Comparison of ENCODE assay signal across 11 cellular contexts in the genomic region with DNA sequence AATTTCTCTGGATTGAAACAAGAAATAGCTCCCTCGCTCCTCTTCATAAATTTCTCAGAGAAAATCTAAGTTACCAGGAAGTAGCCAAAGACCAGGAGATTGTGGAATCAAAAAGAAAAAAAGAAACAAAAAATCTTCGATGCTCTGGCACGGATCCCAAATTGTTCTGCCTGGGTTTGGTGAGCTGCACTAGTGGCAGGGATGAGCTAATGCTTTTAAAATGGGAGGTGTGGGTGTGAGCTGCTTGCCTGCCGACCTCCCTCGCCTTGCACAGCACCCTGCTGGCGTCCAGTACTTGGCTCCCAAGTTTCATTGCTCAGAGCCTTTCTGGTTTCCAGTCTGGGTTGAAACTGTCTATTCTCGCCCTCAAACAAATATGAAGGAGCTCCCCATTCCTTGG. TPM values are rescaled to one million over a fixed set of nuclear protein-coding genes. Genes with fewer than 3 reads are reported as not detected.
DNase-seq lines count a peak whose midpoint lies in the region; TF ChIP-seq lines count a peak whose summit lies in the region.
"Had no signal": no experiment of that assay in that cellular context is flagged by ENCODE, and none has a peak within 500 bp of the region (broad histone marks: within the 10 kb centered on the region; RNA-seq: fewer than 3 reads in every experiment).

No MANE protein-coding gene starts in this region.

- H3K9me3 Mint-ChIP-seq in endothelial cell (ENCODE audit: unreplicated experiment): no peaks in the 10 kb centered on the region
- no peaks in the 10 kb centered on the region for H3K9me3 Mint-ChIP-seq in mesothelial cell of epicardium
- H3K9me3 Mint-ChIP-seq in type B pancreatic cell: no peaks in the 10 kb centered on the region

- DNase-seq in OCI-M1 (lab: John Stamatoyannopoulos, UW): peak; percentile 46
- no peak for DNase-seq in endothelial cell (ENCODE audit: low spot score)
- no peak for DNase-seq in mesothelial cell of epicardium (ENCODE audit: low spot score in 2 of 2, unreplicated experiment in 2 of 2)
- DNase-seq in type B pancreatic cell (ENCODE audit: extremely low spot score, unreplicated experiment): no peak
- DNase-seq in NCI-H1092 treated with DMSO at 0.1 percent for 48 hours (lab: John Stamatoyannopoulos, UW): no peak
- no peak for DNase-seq in SIG-M5 treated with dmso at 0.1 percent for 504 hours (lab: John Stamatoyannopoulos, UW; ENCODE audit: unreplicated experiment)
- no peak for DNase-seq in HCEC 1CT
- DNase-seq in activated CD4-positive, alpha-beta T cell treated with anti-CD3 and anti-CD28 coated beads for 4 hours: no peak
- DNase-seq: activated CD8-positive, alpha-beta memory T cell treated with anti-CD3 and anti-CD28 coated beads for 24 hours; NCI-H1105; RPMI8226 had no signal

- H3K4me1 Mint-ChIP-seq in endothelial cell (ENCODE audit: unreplicated experiment) (peaks cover 24% of the 10 kb centered on the region), mesothelial cell of epicardium (peaks cover 42% of the 10 kb centered on the region), type B pancreatic cell (ENCODE audit: unreplicated experiment) (peaks cover 48% of the 10 kb centered on the region)

- TF ChIP-seq CTCF in endothelial cell (IDR thresholded peaks at IDR 0.05; ENCODE audit: unreplicated experiment): no peak
- no peak for TF ChIP-seq CTCF in mesothelial cell of epicardium (IDR thresholded peaks at IDR 0.05; ENCODE audit: unreplicated experiment)
- TF ChIP-seq CTCF in type B pancreatic cell (conservative IDR thresholded peaks at IDR 0.05): no peak

- H3K27me3 Mint-ChIP-seq in endothelial cell (ENCODE audit: unreplicated experiment) (peaks cover 10% of the 10 kb centered on the region), mesothelial cell of epicardium (ENCODE audit: low read depth) (no peaks in the 10 kb centered on the region), type B pancreatic cell (peaks cover 14% of the 10 kb centered on the region)

- H3K36me3 Mint-ChIP-seq in endothelial cell (ENCODE audit: low read depth, unreplicated experiment): no peaks in the 10 kb centered on the region
- no peaks in the 10 kb centered on the region for H3K36me3 Mint-ChIP-seq in mesothelial cell of epicardium
- H3K36me3 Mint-ChIP-seq in type B pancreatic cell: no peaks in the 10 kb centered on the region

- H3K4me3 Mint-ChIP-seq in endothelial cell (ENCODE audit: unreplicated experiment) (peak overlapping the region; percentile 97), mesothelial cell of epicardium (peak overlapping the region; percentile 85), type B pancreatic cell (peak overlapping the region; percentile 94)

- H3K27ac Mint-ChIP-seq in endothelial cell (ENCODE audit: unreplicated experiment) (no peak overlapping the region), mesothelial cell of epicardium (peak overlapping the region; percentile 35), type B pancreatic cell (peak overlapping the region; percentile 49)

RNA-seq across cellular contexts. Expression of a gene that starts 2.5 kb away (rescaled TPM):
- total RNA-seq in endothelial cell (ENCODE audit: unreplicated experiment) (73.5 TPM), mesothelial cell of epicardium (65.9 to 68.2 TPM (median 67.2 TPM) in 3 replicates), type B pancreatic cell (ENCODE audit: low replicate concordance) (38.3 and 45.9 TPM in 2 replicates)
